Comparison of ENCODE assay signal across 18 cellular contexts in the genomic region with DNA sequence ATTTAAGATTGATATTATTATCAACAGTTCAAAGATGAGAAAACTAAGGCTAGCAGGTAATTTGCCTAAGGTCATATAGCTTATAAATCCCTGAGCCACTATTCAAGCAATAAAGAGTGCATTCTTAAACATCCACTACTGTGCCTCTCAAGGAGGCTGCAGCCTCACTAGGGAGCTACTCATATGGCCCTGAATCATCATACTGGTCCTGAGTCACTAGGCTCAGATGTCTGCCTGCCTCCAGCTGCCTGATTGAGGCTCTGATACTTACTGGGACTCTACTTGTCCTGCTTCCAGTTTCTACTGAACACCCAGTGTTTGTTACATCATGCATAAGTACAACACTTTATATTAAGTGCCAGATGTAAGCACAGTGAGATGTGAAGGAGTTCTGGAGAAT.
DNase-seq lines count a peak whose midpoint lies in the region; ATAC-seq and TF ChIP-seq lines count a peak whose summit lies in the region.
"Had no signal": no experiment of that assay in that cellular context is flagged by ENCODE, and none has a peak within 500 bp of the region (broad histone marks: within the 10 kb centered on the region; RNA-seq: fewer than 3 reads in every experiment).

No MANE protein-coding gene starts in this region.

- no peak overlapping the region for H3K4me3 Mint-ChIP-seq in naive thymus-derived CD8-positive, alpha-beta T cell
- H3K4me3 Mint-ChIP-seq: CD4-positive, alpha-beta T cell had no signal

- peaks cover 3 to 21% (median 11%) of the 10 kb centered on the region in 5 donors for H3K27me3 Mint-ChIP-seq in naive thymus-derived CD8-positive, alpha-beta T cell

- ATAC-seq in foreskin keratinocyte (peak; percentile 83), HG02885 (IDR thresholded peaks at IDR 0.05; ENCODE audit: poor library complexity, unreplicated experiment) (no peak)
- ATAC-seq in naive thymus-derived CD8-positive, alpha-beta T cell = no peak
- ATAC-seq: K562 had no signal

- H3K27ac Mint-ChIP-seq in naive thymus-derived CD8-positive, alpha-beta T cell = no peak overlapping the region
- H3K27ac Mint-ChIP-seq: CD4-positive, alpha-beta T cell had no signal

- DNase-seq in activated CD4-positive, alpha-beta T cell treated with anti-CD3 and anti-CD28 coated beads for 48 hours = peak; percentile 29
- no peak for DNase-seq in activated CD4-positive, alpha-beta T cell treated with anti-CD3 and anti-CD28 coated beads, Interleukin-2, amount 50 U/mL, for 1 hour
- DNase-seq in COLO829 (ENCODE audit: low spot score) (peak; percentile 13), RKO (ENCODE audit: low spot score) (peak; percentile 57), foreskin keratinocyte (peak in 1 of 2 donors; percentile 30), GM13977 (ENCODE audit: low spot score) (no peak)
- DNase-seq in naive thymus-derived CD8-positive, alpha-beta T cell = no peak
- DNase-seq: 8988T; BE2C; Calu3; CD4-positive, alpha-beta T cell; DMS53; MV-4-11; NCI-H1417; NCI-H187 treated with DMSO at 0.1 percent for 48 hours; NCI-H69 had no signal

- H3K27me3 ChIP-seq in foreskin keratinocyte = peaks cover 13% of the 10 kb centered on the region
- H3K27me3 ChIP-seq: BE2C had no signal

- no peaks in the 10 kb centered on the region for H3K36me3 Mint-ChIP-seq in naive thymus-derived CD8-positive, alpha-beta T cell

- TF ChIP-seq CTCF in foreskin keratinocyte (conservative IDR thresholded peaks at IDR 0.05) (no peak), GM13977 (IDR thresholded peaks at IDR 0.05; ENCODE audit: extremely low read depth, insufficient read depth, missing control alignments) (no peak)

- in situ Hi-C loops in GM13977 (cut with MboI; ENCODE audit: low pct_unique_long_range_greater_than_20kb, low sequenced_read_pairs, unreplicated experiment) = no loop called here

- H3K4me1 Mint-ChIP-seq in naive thymus-derived CD8-positive, alpha-beta T cell = no peaks in the 10 kb centered on the region

- no peak overlapping the region for H3K27ac ChIP-seq in foreskin keratinocyte

- H3K9me3 Mint-ChIP-seq in naive thymus-derived CD8-positive, alpha-beta T cell = peaks cover 0 to 8% (median 0%) of the 10 kb centered on the region in 9 donors
- H3K9me3 Mint-ChIP-seq: CD4-positive, alpha-beta T cell had no signal

- H3K4me1 ChIP-seq in foreskin keratinocyte = no peaks in the 10 kb centered on the region

- POLR2A ChIA-PET in naive thymus-derived CD8-positive, alpha-beta T cell (lab: Charles Lee) = no interaction called here

Comparison
In these comparisons a context has a peak if more than half of its experiments do, and no peak if none do; other contexts are left out.
1. DNase-seq: peak in activated CD4-positive, alpha-beta T cell treated with anti-CD3 and anti-CD28 coated beads for 48 hours (single experiment), COLO829 (single experiment) and RKO (single experiment); none in activated CD4-positive, alpha-beta T cell treated with anti-CD3 and anti-CD28 coated beads, Interleukin-2, amount 50 U/mL, for 1 hour (single experiment), naive thymus-derived CD8-positive, alpha-beta T cell (0 of 10) and GM13977 (single experiment).